Comparison of ENCODE assay signal across 12 cellular contexts in the genomic region with DNA sequence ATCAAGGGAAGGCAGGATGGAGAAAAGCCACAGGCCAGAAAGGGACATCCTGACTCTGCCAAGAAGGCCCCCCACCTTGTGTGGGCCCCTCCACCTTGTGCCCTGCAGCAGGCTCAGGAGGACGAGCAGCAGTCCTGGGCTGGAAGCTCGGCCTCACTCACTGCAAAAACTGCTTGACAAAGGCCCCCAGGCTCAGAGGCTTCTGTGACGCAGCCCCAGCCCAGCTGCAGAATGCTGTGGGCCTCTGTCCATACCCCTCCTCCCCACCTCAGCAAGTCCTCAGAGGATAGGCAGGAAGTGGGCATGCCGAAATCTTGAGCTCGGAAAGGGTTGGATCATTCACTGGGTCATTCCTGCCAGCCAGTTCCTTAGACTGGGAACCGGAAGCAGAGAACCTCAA.
DNase-seq lines count a peak whose midpoint lies in the region; ATAC-seq lines count a peak whose summit lies in the region.
"Had no signal": no experiment of that assay in that cellular context is flagged by ENCODE, and none has a peak within 500 bp of the region (broad histone marks: within the 10 kb centered on the region; RNA-seq: fewer than 3 reads in every experiment).

No MANE protein-coding gene starts in this region.

- intact Hi-C loops in left ventricle myocardium superior (cut with micrococcal nuclease), result no loop called here

- ATAC-seq in left ventricle myocardium superior, result peak; percentile 80
- ATAC-seq: GM12878 had no signal

- DNase-seq in GM04504 (ENCODE audit: low read depth), result peak; percentile 70
- DNase-seq in astrocyte of the hippocampus (ENCODE audit: low read depth, low spot score), result peak; percentile 12
- peak; percentile 52 for DNase-seq in left ventricle myocardium superior
- DNase-seq in stromal cell of bone marrow (ENCODE audit: low read depth), result peak; percentile 91
- no peak for DNase-seq in AG08396 (ENCODE audit: low spot score)
- no peak for DNase-seq in NCI-H345 treated with DMSO at 0.1 percent for 48 hours (lab: John Stamatoyannopoulos, UW; ENCODE audit: unreplicated experiment)
- no peak for DNase-seq in activated gamma-delta T cell treated with Interleukin-2 at 50 U/mL for 16 hours
- DNase-seq in mesenteric fat pad (ENCODE audit: low spot score), result no peak
- DNase-seq: mesendoderm, NCI-H2081, Peyer's patch had no signal

Comparison
In these comparisons a context has a peak if more than half of its experiments do, and no peak if none do; other contexts are left out.
1. DNase-seq: peak in GM04504 (single experiment), astrocyte of the hippocampus (single experiment), left ventricle myocardium superior (single experiment) and stromal cell of bone marrow (single experiment); none in AG08396 (single experiment), NCI-H345 treated with DMSO at 0.1 percent for 48 hours (single experiment), activated gamma-delta T cell treated with Interleukin-2 at 50 U/mL for 16 hours (single experiment) and mesenteric fat pad (single experiment).